Comparison of ENCODE assay signal across 21 cellular contexts in genomic region chr14:96269359-96269710, GRCh38. TPM values are rescaled to one million over a fixed set of nuclear protein-coding genes. Genes with fewer than 3 reads are reported as not detected.
DNase-seq lines count a peak whose midpoint lies in the region; ATAC-seq and TF ChIP-seq lines count a peak whose summit lies in the region.
"Had no signal": no experiment of that assay in that cellular context is flagged by ENCODE, and none has a peak within 500 bp of the region (broad histone marks: within the 10 kb centered on the region; RNA-seq: fewer than 3 reads in every experiment).

No MANE protein-coding gene starts in this region.

- 68% methylated on average over 6 of the region's 10 CpGs; no CpG with 5 or more reads in 1 of the 2 donors for WGBS in gastroesophageal sphincter (ENCODE audit: low coverage in 1 of 2), 2 donors

- no peak for TF ChIP-seq CTCF in gastroesophageal sphincter (IDR thresholded peaks at IDR 0.05)

- DNase-seq in left cardiac atrium, result no peak
- DNase-seq in left ventricle myocardium superior, result no peak
- no peak for DNase-seq in sciatic nerve (ENCODE audit: low spot score)
- no peak for DNase-seq in HUDEP-2 (lab: John Stamatoyannopoulos, UW; ENCODE audit: unreplicated experiment in 76 of 76)
- no peak for DNase-seq in ecto neural progenitor cell (ENCODE audit: low spot score)
- no peak for DNase-seq in middle frontal gyrus (ENCODE audit: extremely low spot score, low spot score)
- DNase-seq: activated CD8-positive, alpha-beta T cell treated with anti-CD3 and anti-CD28 coated beads for 36 hours; activated naive CD8-positive, alpha-beta T cell treated with anti-CD3 and anti-CD28 coated beads for 36 hours; activated T-cell treated with anti-CD3 and anti-CD28 coated beads, Interleukin-2, amount 50 U/mL, for 48 hours; CD4-positive, CD25-positive, alpha-beta regulatory T cell; DMS79 treated with DMSO at 0.1 percent for 48 hours; effector memory CD8-positive, alpha-beta T cell; NCI-H1092; NCI-H774; testis; WERI-Rb-1 had no signal

- peaks cover 0 to 22% (median 7%) of the 10 kb centered on the region in 3 donors for H3K4me1 ChIP-seq in gastroesophageal sphincter
- H3K4me1 ChIP-seq: testis had no signal

- intact Hi-C loops in left cardiac atrium (cut with DNase I) (no loop called here), left ventricle myocardium superior (cut with micrococcal nuclease) (no loop called here), sciatic nerve (cut with DNase I) (no loop called here)

- H3K9me3 ChIP-seq in gastroesophageal sphincter, result peaks cover 0 to 16% (median 0%) of the 10 kb centered on the region in 3 donors
- H3K9me3 ChIP-seq: testis had no signal

- no peak for TF ChIP-seq EP300 in gastroesophageal sphincter (IDR thresholded peaks at IDR 0.05)

- H3K27me3 ChIP-seq in gastroesophageal sphincter, result no peaks in the 10 kb centered on the region
- H3K27me3 ChIP-seq: testis had no signal

- no peaks in the 10 kb centered on the region for H3K36me3 ChIP-seq in gastroesophageal sphincter
- H3K36me3 ChIP-seq: WERI-Rb-1 had no signal

- peak; percentile 21 to 36 for ATAC-seq in left cardiac atrium
- ATAC-seq in left ventricle myocardium superior, result no peak
- ATAC-seq in gastroesophageal sphincter, result peak; percentile 14
- ATAC-seq in sciatic nerve, result peak; percentile 47
- ATAC-seq in GM19397 (IDR thresholded peaks at IDR 0.05; ENCODE audit: unreplicated experiment), result no peak
- ATAC-seq: activated CD8-positive, alpha-beta T cell treated with anti-CD3 and anti-CD28 coated beads for 36 hours; effector memory CD8-positive, alpha-beta T cell had no signal

- no peak for TF ChIP-seq POLR2A in gastroesophageal sphincter (IDR thresholded peaks at IDR 0.05)

- no peak overlapping the region for H3K4me3 ChIP-seq in gastroesophageal sphincter
- H3K4me3 ChIP-seq: testis had no signal

- peak overlapping the region in 3 of 4 donors; percentile 48 to 65 (median 63) for H3K27ac ChIP-seq in gastroesophageal sphincter
- H3K27ac ChIP-seq: KMS-11, testis, WERI-Rb-1 had no signal

RNA-seq across cellular contexts. Expression of gene BDKRB1, which starts 13.3 kb away (rescaled TPM):
- total RNA-seq in left cardiac atrium, result 1 to 10 TPM in 1 of 2 donors, under 1 TPM in 1; 0.21 to 1.0 TPM
- total RNA-seq in left ventricle myocardium superior, result not detected
- total RNA-seq in gastroesophageal sphincter, result 1 to 10 TPM in 2 of 4 donors, under 1 TPM in 1, not detected in 1; 0.50 to 7.9 (median 1.2) TPM
- 3.6 TPM for total RNA-seq in sciatic nerve
- total RNA-seq: activated CD8-positive, alpha-beta T cell treated with anti-CD3 and anti-CD28 coated beads for 36 hours; activated naive CD8-positive, alpha-beta T cell treated with anti-CD3 and anti-CD28 coated beads for 36 hours; cardiac septum; CD4-positive, CD25-positive, alpha-beta regulatory T cell; left lobe of liver had no signal

Comparison
In these comparisons a context has a peak if more than half of its experiments do, and no peak if none do; other contexts are left out.
1. ATAC-seq: peak in left cardiac atrium (2 of 2), gastroesophageal sphincter (single experiment) and sciatic nerve (single experiment); none in left ventricle myocardium superior (single experiment) and GM19397 (single experiment).